In genomic region chr7:129186749-129187260, GRCh38 we compare ENCODE assay signal across 2 cellular contexts.
TF ChIP-seq lines count a peak whose summit lies in the region.

No MANE protein-coding gene starts in this region.

TF ChIP-seq in HEK293, 187 proteins besides CTCF, POLR2A, EP300 and RAD21:
- TF ChIP-seq EGR2 (tag by site-specific recombination; IDR thresholded peaks at IDR 0.05; ENCODE audit: low read depth) (0 out of 2 replicates have a peak, but pooled peaks have one; percentile 11), ZNF184 (tag by site-specific recombination; IDR thresholded peaks at IDR 0.05) (peak; percentile 95), ZNF274 (IDR thresholded peaks at IDR 0.05; ENCODE audit: low read length) (no peak), ZNF274 (tag by site-specific recombination; IDR thresholded peaks at IDR 0.05; ENCODE audit: borderline replicate concordance) (no peak)

TF ChIP-seq in K562, 482 proteins besides CTCF, POLR2A, EP300 and RAD21:
- TF ChIP-seq PRMT5 (CRISPR knock-in tag; IDR thresholded peaks at IDR 0.05) (no peak), CHD2 (IDR thresholded peaks at IDR 0.05; ENCODE audit: low read depth, low read length) (peak; percentile 79)
